In genomic region chr1:64956733-64957441, GRCh38 we compare ENCODE assay signal across 8 cellular contexts. TPM values are rescaled to one million over a fixed set of nuclear protein-coding genes. Genes with fewer than 3 reads are reported as not detected.
DNase-seq lines count a peak whose midpoint lies in the region; ATAC-seq and TF ChIP-seq lines count a peak whose summit lies in the region.

No MANE protein-coding gene starts in this region.

- no peak overlapping the region for H3K18ac ChIP-seq in IMR-90 (ENCODE audit: low read depth, low read length)

- POLR2A ChIA-PET in IMR-90 (lab: Charles Lee; ENCODE audit: unreplicated experiment), result no interaction called here

- TF ChIP-seq RAD21 in IMR-90 (IDR thresholded peaks at IDR 0.05; ENCODE audit: low read length), result no peak

- H3K9ac ChIP-seq in IMR-90 (ENCODE audit: low read depth, low read length) (no peak overlapping the region), neural progenitor cell (no peak overlapping the region)

- H3K4me1 Mint-ChIP-seq in neural progenitor cell (no peaks in the 10 kb centered on the region), glutamatergic neuron (ENCODE audit: low read depth, unreplicated experiment) (no peaks in the 10 kb centered on the region)

- H3K4me1 ChIP-seq in IMR-90 (ENCODE audit: control insufficient read depth, insufficient read depth, low read length) (peaks cover 8% of the 10 kb centered on the region), upper lobe of right lung (peaks cover 78% of the 10 kb centered on the region), neural progenitor cell (peaks cover 11% of the 10 kb centered on the region)
- peaks cover 61% of the 10 kb centered on the region for H3K4me1 ChIP-seq in effector memory CD4-positive, alpha-beta T cell (ENCODE audit: control insufficient read depth, insufficient read depth, low read length, poor library complexity, severe bottlenecking)

- no peak overlapping the region for H3K56ac ChIP-seq in IMR-90 (ENCODE audit: extremely low read depth, insufficient read depth, low read length)

- H2BK120ac ChIP-seq in IMR-90 (ENCODE audit: low read depth, low read length), result no peak overlapping the region

- no peak overlapping the region for H3K4me2 ChIP-seq in IMR-90 (ENCODE audit: low read depth, low read length)
- no peak overlapping the region for H3K4me2 ChIP-seq in neural progenitor cell

- H3K36me3 Mint-ChIP-seq in neural progenitor cell (no peaks in the 10 kb centered on the region), glutamatergic neuron (ENCODE audit: unreplicated experiment) (no peaks in the 10 kb centered on the region)

- H3K4me3 Mint-ChIP-seq in neural progenitor cell, result no peak overlapping the region
- no peak overlapping the region for H3K4me3 Mint-ChIP-seq in glutamatergic neuron (ENCODE audit: unreplicated experiment)

- no peak for TF ChIP-seq POLR2A in IMR-90 (IDR thresholded peaks at IDR 0.05; ENCODE audit: low read depth, low read length)

- no peaks in the 10 kb centered on the region for H3K79me2 ChIP-seq in neural progenitor cell (ENCODE audit: low read depth)

- intact Hi-C loops in IMR-90 (cut with micrococcal nuclease), result no loop called here
- intact Hi-C loops in upper lobe of right lung (cut with DNase I), result no loop called here

- no peak overlapping the region for H4K8ac ChIP-seq in IMR-90 (ENCODE audit: low read depth in 2 of 2, low read length in 2 of 2)

- dilution Hi-C loops in IMR-90 (cut with HindIII; ENCODE audit: low sequenced_read_pairs, unreplicated experiment), result no loop called here

- H3K79me1 ChIP-seq in IMR-90 (ENCODE audit: low read depth in 1 of 2, low read length in 2 of 2), result peaks cover 47 to 76% of the 10 kb centered on the region in 2 experiments

- BruUV-seq in IMR-90 (replicated peaks; lab: Mats Ljungman, UMichigan), result no TSS peak

- H3K4me3 ChIP-seq in IMR-90 (ENCODE audit: insufficient read depth, low read depth, low read length) (no peak overlapping the region), upper lobe of right lung (no peak overlapping the region), neural progenitor cell (no peak overlapping the region)
- peak overlapping the region; percentile 9 for H3K4me3 ChIP-seq in effector memory CD4-positive, alpha-beta T cell (ENCODE audit: insufficient read depth, low read depth, low read length, poor library complexity, severe bottlenecking)

- no peak for TF ChIP-seq CTCF in IMR-90 (conservative IDR thresholded peaks at IDR 0.05; ENCODE audit: low read depth, low read length)
- no peak for TF ChIP-seq CTCF in upper lobe of right lung (IDR thresholded peaks at IDR 0.05)
- TF ChIP-seq CTCF in neural progenitor cell (IDR thresholded peaks at IDR 0.05), result no peak
- no peak for TF ChIP-seq CTCF in glutamatergic neuron (IDR thresholded peaks at IDR 0.05; ENCODE audit: partially characterized antibody, unreplicated experiment)

- no peak overlapping the region for H3K4ac ChIP-seq in IMR-90 (ENCODE audit: low read depth, low read length)

- H3K27ac Mint-ChIP-seq in neural progenitor cell (no peak overlapping the region), glutamatergic neuron (ENCODE audit: unreplicated experiment) (no peak overlapping the region)

- ATAC-seq in GM18502 (IDR thresholded peaks at IDR 0.05; ENCODE audit: poor library complexity, unreplicated experiment) (peak; percentile 90), GM21529 (IDR thresholded peaks at IDR 0.05; ENCODE audit: unreplicated experiment) (peak; percentile 89), IMR-90 (ENCODE audit: low read depth) (no peak), upper lobe of right lung (peak; percentile 62)

- peaks cover 74% of the 10 kb centered on the region for H4K20me1 ChIP-seq in IMR-90 (ENCODE audit: insufficient read depth, low read length)
- no peaks in the 10 kb centered on the region for H4K20me1 ChIP-seq in neural progenitor cell (ENCODE audit: low read depth)

- H2AFZ ChIP-seq in IMR-90 (replicated peaks; ENCODE audit: low read length, poor library complexity) (no peak overlapping the region), neural progenitor cell (replicated peaks) (no peak overlapping the region)

- no peak overlapping the region for H3K23ac ChIP-seq in IMR-90 (ENCODE audit: low read depth, low read length)

- no peaks in the 10 kb centered on the region for H3F3A ChIP-seq in neural progenitor cell (ENCODE audit: low read depth)

- no peak overlapping the region for H4K91ac ChIP-seq in IMR-90 (ENCODE audit: insufficient read depth, low read depth, low read length)

- no peak overlapping the region for H2AK9ac ChIP-seq in IMR-90 (replicated peaks; ENCODE audit: low read depth, low read length, poor library complexity)

- H3K27ac ChIP-seq in IMR-90 (ENCODE audit: insufficient read depth, low read length) (no peak overlapping the region), upper lobe of right lung (peak overlapping the region; percentile 45), neural progenitor cell (no peak overlapping the region)
- H3K27ac ChIP-seq in effector memory CD4-positive, alpha-beta T cell (ENCODE audit: insufficient read depth, low read length, poor library complexity, severe bottlenecking), result no peak overlapping the region

- peaks cover 24% of the 10 kb centered on the region for H3K9me1 ChIP-seq in IMR-90 (ENCODE audit: insufficient read depth, low read length)

- H4K5ac ChIP-seq in IMR-90 (ENCODE audit: low read depth, low read length), result no peak overlapping the region

- H3K27me3 Mint-ChIP-seq in neural progenitor cell (ENCODE audit: insufficient read depth, low read depth) (peaks cover 3% of the 10 kb centered on the region), glutamatergic neuron (ENCODE audit: unreplicated experiment) (no peaks in the 10 kb centered on the region)

- H2BK5ac ChIP-seq in IMR-90 (ENCODE audit: low read depth, low read length, poor library complexity, severe bottlenecking), result no peak overlapping the region

- H2BK20ac ChIP-seq in IMR-90 (ENCODE audit: low read depth, low read length), result no peak overlapping the region

- no peaks in the 10 kb centered on the region for H3K27me3 ChIP-seq in IMR-90 (ENCODE audit: control insufficient read depth, insufficient read depth, low read length)
- no peaks in the 10 kb centered on the region for H3K27me3 ChIP-seq in effector memory CD4-positive, alpha-beta T cell (replicated peaks; ENCODE audit: control insufficient read depth, insufficient read depth, low read length, poor library complexity, severe bottlenecking)
- no peaks in the 10 kb centered on the region for H3K27me3 ChIP-seq in upper lobe of right lung
- H3K27me3 ChIP-seq in neural progenitor cell, result no peaks in the 10 kb centered on the region

- H3K36me3 ChIP-seq in IMR-90 (ENCODE audit: control insufficient read depth, insufficient read depth, low read length) (peaks cover 2% of the 10 kb centered on the region; the same call in 1 of the 2 replicates), upper lobe of right lung (no peaks in the 10 kb centered on the region), neural progenitor cell (no peaks in the 10 kb centered on the region)
- H3K36me3 ChIP-seq in effector memory CD4-positive, alpha-beta T cell (ENCODE audit: control insufficient read depth, insufficient read depth, low read length), result no peaks in the 10 kb centered on the region

- no CpG with 5 or more reads among the region's 3 CpGs for WGBS in IMR-90 (ENCODE audit: extremely low coverage in 2 of 2, insufficient read length in 1 of 2), 2 experiments

- no peaks in the 10 kb centered on the region for H3K9me3 Mint-ChIP-seq in neural progenitor cell
- H3K9me3 Mint-ChIP-seq in glutamatergic neuron (ENCODE audit: unreplicated experiment), result no peaks in the 10 kb centered on the region

- no peak overlapping the region for H3K14ac ChIP-seq in IMR-90 (replicated peaks; ENCODE audit: low read depth, low read length)

- H2BK15ac ChIP-seq in IMR-90 (ENCODE audit: low read depth, low read length), result no peak overlapping the region

- in situ Hi-C loops in IMR-90 (cut with MboI; ENCODE audit: low sequenced_read_pairs), result no loop called here

- no peaks in the 10 kb centered on the region for H3K9me3 ChIP-seq in IMR-90 (ENCODE audit: control insufficient read depth, insufficient read depth, low read length)
- H3K9me3 ChIP-seq in effector memory CD4-positive, alpha-beta T cell (ENCODE audit: control insufficient read depth, low read length), result no peaks in the 10 kb centered on the region
- no peaks in the 10 kb centered on the region for H3K9me3 ChIP-seq in upper lobe of right lung
- no peaks in the 10 kb centered on the region for H3K9me3 ChIP-seq in neural progenitor cell (ENCODE audit: low read depth)

- CTCF ChIA-PET in IMR-90 (lab: Yijun Ruan, JAX), result no interaction called here

- 0 out of 2 replicates have a peak overlapping the region, but pooled peaks have one; percentile 33 for H2AK5ac ChIP-seq in IMR-90 (ENCODE audit: low read depth, low read length)

- no peak for DNase-seq in IMR-90
- no peak for DNase-seq in effector memory CD4-positive, alpha-beta T cell
- no peak for DNase-seq in upper lobe of right lung
- no peak for DNase-seq in neural progenitor cell (ENCODE audit: low spot score)
- no peak for DNase-seq in activated CD4-positive, CD25-positive, alpha-beta regulatory T cell (lab: John Stamatoyannopoulos, UW)
- no peak for DNase-seq in glutamatergic neuron

TF ChIP-seq in IMR-90, 13 proteins besides CTCF, POLR2A, EP300 and RAD21 (continues in another document):
- no peak for TF ChIP-seq NFE2L2 (IDR thresholded peaks at IDR 0.05; ENCODE audit: low read depth, low read length)
- no peak for TF ChIP-seq USF2 (IDR thresholded peaks at IDR 0.05; ENCODE audit: low read depth, low read length)
- no peak for TF ChIP-seq SMC3 (IDR thresholded peaks at IDR 0.05; ENCODE audit: low read depth, low read length)
- no peak for TF ChIP-seq MAFK (IDR thresholded peaks at IDR 0.05; ENCODE audit: low read depth, low read length)
- no peak for TF ChIP-seq BHLHE40 (IDR thresholded peaks at IDR 0.05; ENCODE audit: low read depth, low read length)
- TF ChIP-seq MAZ (IDR thresholded peaks at IDR 0.05; ENCODE audit: borderline replicate concordance, low read depth, low read length), result no peak
- no peak for TF ChIP-seq CEBPB (IDR thresholded peaks at IDR 0.05; ENCODE audit: low read depth, low read length)
- TF ChIP-seq CHD1 (IDR thresholded peaks at IDR 0.05; ENCODE audit: low read depth, low read length), result no peak
- TF ChIP-seq RFX5 (IDR thresholded peaks at IDR 0.05; ENCODE audit: low read depth, low read length), result no peak

RNA-seq across cellular contexts. Expression of gene JAK1, which starts 9.5 kb away (rescaled TPM):
- total RNA-seq in IMR-90 (2012; rRNA removed) (101 and 103 TPM in 2 replicates), upper lobe of right lung (152 TPM), neural progenitor cell (ENCODE audit: low replicate concordance) (5.0 and 6.5 TPM in 2 replicates), glutamatergic neuron (ENCODE audit: unreplicated experiment) (16.9 TPM)
- 61.6 and 76.9 TPM in 2 replicates for polyA plus RNA-seq in IMR-90 (2012; rRNA removed)
- polyA plus RNA-seq in IMR-90 (2012; cell fraction: cytosol; rRNA removed), result 27.1 and 56.2 TPM in 2 replicates
- 24.6 and 68.2 TPM in 2 replicates for polyA plus RNA-seq in IMR-90 (2012; cell fraction: nucleus; rRNA removed; ENCODE audit: low replicate concordance)
